Comparison of ENCODE assay signal across 8 cellular contexts in the genomic region with DNA sequence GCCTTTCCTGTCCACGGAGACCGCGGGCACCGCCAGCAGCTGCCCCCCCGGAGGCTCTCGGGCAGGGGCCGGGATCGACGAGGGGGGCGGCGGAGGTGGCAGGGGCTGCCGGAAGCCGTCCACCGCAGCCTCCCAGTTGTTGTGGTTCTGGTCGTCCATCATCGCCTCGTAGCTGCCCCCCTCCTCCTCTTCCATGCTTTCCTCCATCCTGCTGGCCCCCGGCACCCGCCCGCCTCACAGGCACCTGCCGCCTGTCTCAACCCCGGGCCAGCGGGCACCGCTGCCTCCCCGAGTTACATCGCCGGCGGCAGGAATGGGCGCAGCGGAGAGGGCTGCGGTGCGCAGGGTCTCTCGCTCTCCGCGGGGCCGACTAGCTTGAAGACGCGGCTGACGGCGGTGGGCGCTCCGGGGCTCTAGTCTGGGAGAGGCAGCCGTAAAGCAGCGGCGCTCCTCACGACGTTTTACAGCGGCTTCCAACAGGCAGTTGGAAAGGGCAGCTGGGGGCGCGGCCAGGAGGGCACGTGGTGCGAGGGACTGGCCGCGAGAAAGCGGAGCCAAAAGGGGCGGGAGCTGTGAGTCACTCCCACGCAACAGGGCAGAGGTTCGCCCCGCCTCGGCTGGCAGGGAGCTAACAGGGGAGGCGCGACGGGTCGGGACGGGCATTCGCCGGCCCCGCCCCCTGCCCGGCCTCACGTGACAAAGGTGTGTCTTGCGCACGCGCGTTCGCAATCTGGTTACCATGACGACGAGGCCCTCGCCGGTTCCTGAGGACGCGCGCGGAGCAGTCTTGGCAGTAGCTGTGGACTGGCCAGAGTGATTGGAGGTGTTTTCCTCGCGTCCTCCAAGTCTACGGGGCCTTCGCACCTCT. TPM values are rescaled to one million over a fixed set of nuclear protein-coding genes. Genes with fewer than 3 reads are reported as not detected.
DNase-seq lines count a peak whose midpoint lies in the region; ATAC-seq and TF ChIP-seq lines count a peak whose summit lies in the region.

A gene (minus strand): TSS at position 415 of the 868 bp plus-strand sequence. CDS start 208 bp downstream, at position 207.

- peak within 1 kb of the TSS; percentile 69 for H3K4me3 ChIP-seq in astrocyte of the cerebellum (ENCODE audit: low read depth, low read length)
- peak within 1 kb of the TSS; percentile 84 for H3K4me3 ChIP-seq in rectal smooth muscle tissue (ENCODE audit: low read length)
- peak within 1 kb of the TSS; percentile 86 to 88 for H3K4me3 ChIP-seq in aorta (ENCODE audit: low read length in 2 of 2)

- TF ChIP-seq CTCF in astrocyte of the cerebellum (IDR thresholded peaks at IDR 0.05; ENCODE audit: low read depth, low read length, missing control alignments), result no peak

- no peaks in the 10 kb centered on the region for H3K36me3 ChIP-seq in rectal smooth muscle tissue (ENCODE audit: control insufficient read depth, insufficient read depth, low read length)
- no peaks in the 10 kb centered on the region for H3K36me3 ChIP-seq in aorta (ENCODE audit: control insufficient read depth in 1 of 2, insufficient read depth in 2 of 2, low read length in 1 of 2)

- WGBS in aorta, 2 donors, result 0% methylated on average over 70 to 87 of the region's 87 CpGs

- peak within 1 kb of the TSS; percentile 95 for H3K9ac ChIP-seq in rectal smooth muscle tissue (ENCODE audit: low read length)

- H3K27ac ChIP-seq in rectal smooth muscle tissue (ENCODE audit: low read depth, low read length) (peak within 1 kb of the TSS; percentile 90), aorta (ENCODE audit: low read depth in 1 of 2, low read length in 2 of 2) (peak within 1 kb of the TSS in 1 of 2 donors; percentile 55)

- H3K4me1 ChIP-seq in rectal smooth muscle tissue (ENCODE audit: control insufficient read depth, insufficient read depth, low read length) (peaks cover 11% of the 10 kb centered on the region), aorta (ENCODE audit: control insufficient read depth in 1 of 2, insufficient read depth in 2 of 2, low read length in 2 of 2) (no peaks in the 10 kb centered on the region)

- peak; percentile 78 for TF ChIP-seq POLR2A in GM18505 (IDR thresholded peaks at IDR 0.05; ENCODE audit: borderline replicate concordance, extremely low read depth, insufficient read depth, insufficient read length)

- ATAC-seq in GM18505 (IDR thresholded peaks at IDR 0.05; ENCODE audit: unreplicated experiment), result peak; percentile 92
- ATAC-seq in HG02973 (IDR thresholded peaks at IDR 0.05; ENCODE audit: unreplicated experiment), result peak; percentile 86
- ATAC-seq in aorta (ENCODE audit: low FRiP score), result peak; percentile 100

- in situ Hi-C loops in astrocyte of the cerebellum (cut with HindIII; ENCODE audit: low sequenced_read_pairs), result no loop called here

- H3K27me3 ChIP-seq in rectal smooth muscle tissue (ENCODE audit: control insufficient read depth, insufficient read depth, low read length) (no peaks in the 10 kb centered on the region), aorta (ENCODE audit: control insufficient read depth in 1 of 2, insufficient read depth in 2 of 2, low read length in 1 of 2) (no peaks in the 10 kb centered on the region)

- H3K9me3 ChIP-seq in aorta (ENCODE audit: control insufficient read depth, low read length), result no peaks in the 10 kb centered on the region

- DNase-seq in NCI-H2029 (lab: John Stamatoyannopoulos, UW) (peak; percentile 92), T-helper 22 cell (ENCODE audit: low read depth) (peak; percentile 100), astrocyte of the cerebellum (ENCODE audit: low read depth) (peak; percentile 99), hepatic stellate cell (ENCODE audit: low spot score) (peak; percentile 98), aorta (peak; percentile 100)

- intact Hi-C loops in aorta (cut with DNase I), result loop anchor here (2.0 to 10.0 kb wide), 3 partner anchors 270 to 700 kb away; a partner anchor contains a TSS

RNA-seq across cellular contexts. Expression of the gene that starts here (rescaled TPM):
- 10 to 100 TPM; 39.2 to 48.7 TPM for total RNA-seq in aorta
- polyA plus RNA-seq in aorta, result 1 to 10 TPM; 5.3 to 8.5 TPM
